1 cellular context compared by ENCODE assay signal in the genomic region with DNA sequence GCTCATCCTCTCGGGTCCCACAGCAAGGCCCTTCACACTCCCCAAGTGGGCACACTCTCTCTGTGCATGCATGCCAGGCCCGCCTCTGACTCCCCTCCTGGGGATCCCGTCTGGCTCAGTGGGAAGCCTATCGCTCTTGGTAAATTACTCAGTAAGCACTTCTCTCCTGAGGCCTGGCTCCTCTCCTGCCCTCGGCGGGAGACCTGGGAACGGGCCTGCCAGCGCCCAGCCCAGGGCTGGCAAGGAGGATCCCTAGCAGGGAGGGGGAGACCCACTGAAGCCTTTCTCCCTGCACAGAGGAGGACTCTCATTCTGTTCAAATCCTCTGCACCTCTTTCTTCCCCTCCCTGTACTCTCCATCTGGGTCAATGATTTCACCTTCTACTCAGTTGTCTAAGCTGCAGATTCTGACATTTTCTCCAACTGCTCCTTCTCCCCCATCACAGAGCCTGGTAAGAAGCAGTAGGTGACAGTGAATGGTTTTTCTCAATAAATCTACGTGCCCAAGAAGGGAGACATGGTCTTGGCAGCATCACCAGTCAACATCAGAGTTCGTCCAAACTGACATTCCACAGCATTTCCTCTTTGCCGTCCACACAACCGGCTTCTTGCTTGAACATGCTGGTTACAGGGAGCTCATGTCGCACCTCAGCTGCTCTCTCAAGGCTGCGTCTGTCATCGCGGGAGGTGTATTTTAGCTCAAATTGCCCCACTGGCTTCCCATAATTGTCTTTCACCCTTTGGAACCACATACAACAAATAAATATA.
A peak's percentile ranks its signal among the peaks of the same experiment; 100 is the strongest.
TF ChIP-seq lines count a peak whose summit lies in the region.

No MANE protein-coding gene starts in this region.

TF ChIP-seq in H1, 55 proteins besides CTCF, POLR2A, EP300 and RAD21:
- TF ChIP-seq SAP30 (IDR thresholded peaks at IDR 0.05; ENCODE audit: insufficient read depth, insufficient replicate concordance, low read length) = no peak
- TF ChIP-seq POLR2AphosphoS5 (IDR thresholded peaks at IDR 0.05; ENCODE audit: low read depth, low read length) = 0 out of 2 replicates have a peak, but pooled peaks have one; percentile 6
